In the genomic region with DNA sequence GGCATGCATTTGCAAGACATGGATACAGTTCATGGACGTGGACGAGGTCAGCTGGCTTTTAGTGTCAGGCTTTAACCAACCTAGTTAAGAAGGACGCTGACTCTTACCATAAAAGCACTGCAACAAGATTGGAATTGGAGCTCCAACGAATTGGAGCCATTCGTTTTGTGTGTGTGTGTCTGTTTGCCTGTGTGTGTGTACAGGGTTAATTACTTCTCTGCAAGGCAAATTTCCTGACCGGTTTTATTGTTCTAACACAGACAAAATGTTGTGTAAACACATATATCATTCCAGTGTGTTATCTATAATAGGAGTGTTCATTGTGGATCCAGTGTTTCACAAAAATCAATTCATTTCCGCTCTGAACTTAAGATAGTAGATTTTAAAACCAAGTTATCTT, we compare ENCODE assay signal across 1 cellular context.
TF ChIP-seq lines count a peak whose summit lies in the region.

No MANE protein-coding gene starts in this region.

TF ChIP-seq in GM23338, 12 proteins besides CTCF, POLR2A, EP300 and RAD21 (continued from another document):
- TF ChIP-seq, protein P1, sequence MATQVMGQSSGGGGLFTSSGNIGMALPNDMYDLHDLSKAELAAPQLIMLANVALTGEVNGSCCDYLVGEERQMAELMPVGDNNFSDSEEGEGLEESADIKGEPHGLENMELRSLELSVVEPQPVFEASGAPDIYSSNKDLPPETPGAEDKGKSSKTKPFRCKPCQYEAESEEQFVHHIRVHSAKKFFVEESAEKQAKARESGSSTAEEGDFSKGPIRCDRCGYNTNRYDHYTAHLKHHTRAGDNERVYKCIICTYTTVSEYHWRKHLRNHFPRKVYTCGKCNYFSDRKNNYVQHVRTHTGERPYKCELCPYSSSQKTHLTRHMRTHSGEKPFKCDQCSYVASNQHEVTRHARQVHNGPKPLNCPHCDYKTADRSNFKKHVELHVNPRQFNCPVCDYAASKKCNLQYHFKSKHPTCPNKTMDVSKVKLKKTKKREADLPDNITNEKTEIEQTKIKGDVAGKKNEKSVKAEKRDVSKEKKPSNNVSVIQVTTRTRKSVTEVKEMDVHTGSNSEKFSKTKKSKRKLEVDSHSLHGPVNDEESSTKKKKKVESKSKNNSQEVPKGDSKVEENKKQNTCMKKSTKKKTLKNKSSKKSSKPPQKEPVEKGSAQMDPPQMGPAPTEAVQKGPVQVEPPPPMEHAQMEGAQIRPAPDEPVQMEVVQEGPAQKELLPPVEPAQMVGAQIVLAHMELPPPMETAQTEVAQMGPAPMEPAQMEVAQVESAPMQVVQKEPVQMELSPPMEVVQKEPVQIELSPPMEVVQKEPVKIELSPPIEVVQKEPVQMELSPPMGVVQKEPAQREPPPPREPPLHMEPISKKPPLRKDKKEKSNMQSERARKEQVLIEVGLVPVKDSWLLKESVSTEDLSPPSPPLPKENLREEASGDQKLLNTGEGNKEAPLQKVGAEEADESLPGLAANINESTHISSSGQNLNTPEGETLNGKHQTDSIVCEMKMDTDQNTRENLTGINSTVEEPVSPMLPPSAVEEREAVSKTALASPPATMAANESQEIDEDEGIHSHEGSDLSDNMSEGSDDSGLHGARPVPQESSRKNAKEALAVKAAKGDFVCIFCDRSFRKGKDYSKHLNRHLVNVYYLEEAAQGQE (IDR thresholded peaks at IDR 0.05; ENCODE audit: unreplicated experiment): no peak
- TF ChIP-seq EZH2 (IDR thresholded peaks at IDR 0.05; ENCODE audit: low read depth, unreplicated experiment) (no peak), EZH2phosphoT487 (IDR thresholded peaks at IDR 0.05; ENCODE audit: unreplicated experiment) (no peak), POLR2AphosphoS5 (IDR thresholded peaks at IDR 0.05; ENCODE audit: low read depth) (no peak), CREB1 (CRISPR knock-in tag; IDR thresholded peaks at IDR 0.05; ENCODE audit: low read depth) (no peak), ZNF114 (CRISPR knock-in tag; IDR thresholded peaks at IDR 0.05) (no peak), JUNB (IDR thresholded peaks at IDR 0.05; ENCODE audit: unreplicated experiment) (no peak)
- TF ChIP-seq, protein P2, sequence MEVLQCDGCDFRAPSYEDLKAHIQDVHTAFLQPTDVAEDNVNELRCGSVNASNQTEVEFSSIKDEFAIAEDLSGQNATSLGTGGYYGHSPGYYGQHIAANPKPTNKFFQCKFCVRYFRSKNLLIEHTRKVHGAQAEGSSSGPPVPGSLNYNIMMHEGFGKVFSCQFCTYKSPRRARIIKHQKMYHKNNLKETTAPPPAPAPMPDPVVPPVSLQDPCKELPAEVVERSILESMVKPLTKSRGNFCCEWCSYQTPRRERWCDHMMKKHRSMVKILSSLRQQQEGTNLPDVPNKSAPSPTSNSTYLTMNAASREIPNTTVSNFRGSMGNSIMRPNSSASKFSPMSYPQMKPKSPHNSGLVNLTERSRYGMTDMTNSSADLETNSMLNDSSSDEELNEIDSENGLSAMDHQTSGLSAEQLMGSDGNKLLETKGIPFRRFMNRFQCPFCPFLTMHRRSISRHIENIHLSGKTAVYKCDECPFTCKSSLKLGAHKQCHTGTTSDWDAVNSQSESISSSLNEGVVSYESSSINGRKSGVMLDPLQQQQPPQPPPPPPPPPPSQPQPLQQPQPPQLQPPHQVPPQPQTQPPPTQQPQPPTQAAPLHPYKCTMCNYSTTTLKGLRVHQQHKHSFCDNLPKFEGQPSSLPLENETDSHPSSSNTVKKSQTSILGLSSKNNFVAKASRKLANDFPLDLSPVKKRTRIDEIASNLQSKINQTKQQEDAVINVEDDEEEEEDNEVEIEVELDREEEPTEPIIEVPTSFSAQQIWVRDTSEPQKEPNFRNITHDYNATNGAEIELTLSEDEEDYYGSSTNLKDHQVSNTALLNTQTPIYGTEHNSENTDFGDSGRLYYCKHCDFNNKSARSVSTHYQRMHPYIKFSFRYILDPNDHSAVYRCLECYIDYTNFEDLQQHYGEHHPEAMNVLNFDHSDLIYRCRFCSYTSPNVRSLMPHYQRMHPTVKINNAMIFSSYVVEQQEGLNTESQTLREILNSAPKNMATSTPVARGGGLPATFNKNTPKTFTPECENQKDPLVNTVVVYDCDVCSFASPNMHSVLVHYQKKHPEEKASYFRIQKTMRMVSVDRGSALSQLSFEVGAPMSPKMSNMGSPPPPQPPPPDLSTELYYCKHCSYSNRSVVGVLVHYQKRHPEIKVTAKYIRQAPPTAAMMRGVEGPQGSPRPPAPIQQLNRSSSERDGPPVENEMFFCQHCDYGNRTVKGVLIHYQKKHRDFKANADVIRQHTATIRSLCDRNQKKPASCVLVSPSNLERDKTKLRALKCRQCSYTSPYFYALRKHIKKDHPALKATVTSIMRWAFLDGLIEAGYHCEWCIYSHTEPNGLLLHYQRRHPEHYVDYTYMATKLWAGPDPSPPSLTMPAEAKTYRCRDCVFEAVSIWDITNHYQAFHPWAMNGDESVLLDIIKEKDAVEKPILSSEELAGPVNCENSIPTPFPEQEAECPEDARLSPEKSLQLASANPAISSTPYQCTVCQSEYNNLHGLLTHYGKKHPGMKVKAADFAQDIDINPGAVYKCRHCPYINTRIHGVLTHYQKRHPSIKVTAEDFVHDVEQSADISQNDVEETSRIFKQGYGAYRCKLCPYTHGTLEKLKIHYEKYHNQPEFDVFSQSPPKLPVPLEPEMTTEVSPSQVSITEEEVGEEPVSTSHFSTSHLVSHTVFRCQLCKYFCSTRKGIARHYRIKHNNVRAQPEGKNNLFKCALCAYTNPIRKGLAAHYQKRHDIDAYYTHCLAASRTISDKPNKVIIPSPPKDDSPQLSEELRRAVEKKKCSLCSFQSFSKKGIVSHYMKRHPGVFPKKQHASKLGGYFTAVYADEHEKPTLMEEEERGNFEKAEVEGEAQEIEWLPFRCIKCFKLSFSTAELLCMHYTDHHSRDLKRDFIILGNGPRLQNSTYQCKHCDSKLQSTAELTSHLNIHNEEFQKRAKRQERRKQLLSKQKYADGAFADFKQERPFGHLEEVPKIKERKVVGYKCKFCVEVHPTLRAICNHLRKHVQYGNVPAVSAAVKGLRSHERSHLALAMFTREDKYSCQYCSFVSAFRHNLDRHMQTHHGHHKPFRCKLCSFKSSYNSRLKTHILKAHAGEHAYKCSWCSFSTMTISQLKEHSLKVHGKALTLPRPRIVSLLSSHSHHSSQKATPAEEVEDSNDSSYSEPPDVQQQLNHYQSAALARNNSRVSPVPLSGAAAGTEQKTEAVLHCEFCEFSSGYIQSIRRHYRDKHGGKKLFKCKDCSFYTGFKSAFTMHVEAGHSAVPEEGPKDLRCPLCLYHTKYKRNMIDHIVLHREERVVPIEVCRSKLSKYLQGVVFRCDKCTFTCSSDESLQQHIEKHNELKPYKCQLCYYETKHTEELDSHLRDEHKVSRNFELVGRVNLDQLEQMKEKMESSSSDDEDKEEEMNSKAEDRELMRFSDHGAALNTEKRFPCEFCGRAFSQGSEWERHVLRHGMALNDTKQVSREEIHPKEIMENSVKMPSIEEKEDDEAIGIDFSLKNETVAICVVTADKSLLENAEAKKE (CRISPR knock-in tag; IDR thresholded peaks at IDR 0.05): no peak
